ENCODE assay signal across 2 cellular contexts in the genomic region with DNA sequence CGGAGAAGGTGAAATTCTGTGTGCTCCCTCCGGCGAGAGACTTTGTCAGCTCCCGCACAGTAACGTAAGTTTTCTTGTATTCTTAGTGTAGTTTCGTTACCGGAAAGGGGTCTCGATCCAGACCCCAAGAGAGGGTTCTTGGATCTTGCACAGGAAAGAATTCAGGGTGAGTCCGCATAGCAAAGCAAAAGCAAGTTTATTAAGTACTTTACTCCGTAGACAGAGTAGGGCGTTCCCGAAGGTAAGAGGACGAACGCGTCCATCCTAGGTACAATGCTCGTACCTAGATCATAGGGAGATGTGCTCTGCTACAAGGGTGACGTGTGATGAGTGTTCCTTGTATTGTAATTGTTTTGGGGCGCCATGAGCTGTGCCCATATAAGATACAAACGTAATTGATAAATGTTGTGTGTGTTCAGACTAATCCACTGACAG.
TF ChIP-seq lines count a peak whose summit lies in the region.

No MANE protein-coding gene starts in this region.

TF ChIP-seq in HCT116, 20 proteins besides CTCF, POLR2A, EP300 and RAD21:
- TF ChIP-seq REST (IDR thresholded peaks at IDR 0.05; ENCODE audit: low read depth): no peak
- TF ChIP-seq ZNF274 (IDR thresholded peaks at IDR 0.05; ENCODE audit: low read depth, low read length): no peak
- TF ChIP-seq SIN3A (IDR thresholded peaks at IDR 0.05; ENCODE audit: low read depth): peak; percentile 10; the same call in 1 of the 2 replicates
- TF ChIP-seq EZH2 (IDR thresholded peaks at IDR 0.05): no peak
TF ChIP-seq in HCT116: peak in this region for 1.

TF ChIP-seq in H1, 55 proteins besides CTCF, POLR2A, EP300 and RAD21:
- no peak for TF ChIP-seq TAF7 (optimal IDR thresholded peaks at IDR 0.05; ENCODE audit: borderline replicate concordance, low read depth, low read length)
- no peak for TF ChIP-seq ATF3 (IDR thresholded peaks at IDR 0.05; ENCODE audit: insufficient read depth, low read depth, low read length)
- TF ChIP-seq GABPA (IDR thresholded peaks at IDR 0.05; ENCODE audit: borderline replicate concordance, insufficient read depth, low read length): no peak
- no peak for TF ChIP-seq RFX5 (IDR thresholded peaks at IDR 0.05; ENCODE audit: borderline replicate concordance, low read depth, low read length)
- TF ChIP-seq PHF8 (conservative IDR thresholded peaks at IDR 0.05; ENCODE audit: low read depth, low read length): no peak
- TF ChIP-seq YY1 (IDR thresholded peaks at IDR 0.05; ENCODE audit: low read depth, low read length): no peak
- no peak for TF ChIP-seq TAF1 (IDR thresholded peaks at IDR 0.05; ENCODE audit: low read depth, low read length)
- no peak for TF ChIP-seq ZNF274 (IDR thresholded peaks at IDR 0.05; ENCODE audit: borderline replicate concordance, extremely low read depth, low read length)
